Comparison of ENCODE assay signal across 1 cellular context in the genomic region with DNA sequence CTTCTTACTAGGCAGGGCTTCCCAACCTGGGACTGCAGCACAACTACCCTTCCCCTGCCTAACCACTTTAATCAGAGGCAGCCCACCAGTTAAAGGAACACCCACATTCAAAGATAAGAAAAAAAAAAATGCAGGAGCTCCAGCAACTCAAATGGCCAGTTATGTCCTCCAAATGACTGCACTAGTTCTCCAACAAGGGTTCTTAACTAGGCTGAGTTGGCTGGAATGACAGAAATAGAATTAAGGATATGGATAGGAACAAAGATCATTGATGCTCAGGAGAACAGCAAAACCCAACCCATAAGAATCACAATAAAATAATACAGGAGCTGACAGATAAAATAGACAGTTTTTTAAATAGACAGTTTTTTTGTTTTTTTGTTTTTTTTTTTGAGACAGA.
TF ChIP-seq lines count a peak whose summit lies in the region.

No MANE protein-coding gene starts in this region.

TF ChIP-seq in HepG2, 621 proteins besides CTCF, POLR2A, EP300 and RAD21 (continued from another document):
- TF ChIP-seq, protein P1, sequence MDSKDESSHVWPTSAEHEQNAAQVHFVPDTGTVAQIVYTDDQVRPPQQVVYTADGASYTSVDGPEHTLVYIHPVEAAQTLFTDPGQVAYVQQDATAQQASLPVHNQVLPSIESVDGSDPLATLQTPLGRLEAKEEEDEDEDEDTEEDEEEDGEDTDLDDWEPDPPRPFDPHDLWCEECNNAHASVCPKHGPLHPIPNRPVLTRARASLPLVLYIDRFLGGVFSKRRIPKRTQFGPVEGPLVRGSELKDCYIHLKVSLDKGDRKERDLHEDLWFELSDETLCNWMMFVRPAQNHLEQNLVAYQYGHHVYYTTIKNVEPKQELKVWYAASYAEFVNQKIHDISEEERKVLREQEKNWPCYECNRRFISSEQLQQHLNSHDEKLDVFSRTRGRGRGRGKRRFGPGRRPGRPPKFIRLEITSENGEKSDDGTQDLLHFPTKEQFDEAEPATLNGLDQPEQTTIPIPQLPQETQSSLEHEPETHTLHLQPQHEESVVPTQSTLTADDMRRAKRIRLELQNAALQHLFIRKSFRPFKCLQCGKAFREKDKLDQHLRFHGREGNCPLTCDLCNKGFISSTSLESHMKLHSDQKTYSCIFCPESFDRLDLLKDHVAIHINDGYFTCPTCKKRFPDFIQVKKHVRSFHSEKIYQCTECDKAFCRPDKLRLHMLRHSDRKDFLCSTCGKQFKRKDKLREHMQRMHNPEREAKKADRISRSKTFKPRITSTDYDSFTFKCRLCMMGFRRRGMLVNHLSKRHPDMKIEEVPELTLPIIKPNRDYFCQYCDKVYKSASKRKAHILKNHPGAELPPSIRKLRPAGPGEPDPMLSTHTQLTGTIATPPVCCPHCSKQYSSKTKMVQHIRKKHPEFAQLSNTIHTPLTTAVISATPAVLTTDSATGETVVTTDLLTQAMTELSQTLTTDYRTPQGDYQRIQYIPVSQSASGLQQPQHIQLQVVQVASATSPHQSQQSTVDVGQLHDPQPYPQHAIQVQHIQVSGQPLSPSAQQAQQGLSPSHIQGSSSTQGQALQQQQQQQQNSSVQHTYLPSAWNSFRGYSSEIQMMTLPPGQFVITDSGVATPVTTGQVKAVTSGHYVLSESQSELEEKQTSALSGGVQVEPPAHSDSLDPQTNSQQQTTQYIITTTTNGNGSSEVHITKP (CRISPR knock-in tag; IDR thresholded peaks at IDR 0.05; ENCODE audit: low read depth), result no peak
- TF ChIP-seq ZFP36L2 (CRISPR knock-in tag; IDR thresholded peaks at IDR 0.05), result no peak
- TF ChIP-seq, protein P2, sequence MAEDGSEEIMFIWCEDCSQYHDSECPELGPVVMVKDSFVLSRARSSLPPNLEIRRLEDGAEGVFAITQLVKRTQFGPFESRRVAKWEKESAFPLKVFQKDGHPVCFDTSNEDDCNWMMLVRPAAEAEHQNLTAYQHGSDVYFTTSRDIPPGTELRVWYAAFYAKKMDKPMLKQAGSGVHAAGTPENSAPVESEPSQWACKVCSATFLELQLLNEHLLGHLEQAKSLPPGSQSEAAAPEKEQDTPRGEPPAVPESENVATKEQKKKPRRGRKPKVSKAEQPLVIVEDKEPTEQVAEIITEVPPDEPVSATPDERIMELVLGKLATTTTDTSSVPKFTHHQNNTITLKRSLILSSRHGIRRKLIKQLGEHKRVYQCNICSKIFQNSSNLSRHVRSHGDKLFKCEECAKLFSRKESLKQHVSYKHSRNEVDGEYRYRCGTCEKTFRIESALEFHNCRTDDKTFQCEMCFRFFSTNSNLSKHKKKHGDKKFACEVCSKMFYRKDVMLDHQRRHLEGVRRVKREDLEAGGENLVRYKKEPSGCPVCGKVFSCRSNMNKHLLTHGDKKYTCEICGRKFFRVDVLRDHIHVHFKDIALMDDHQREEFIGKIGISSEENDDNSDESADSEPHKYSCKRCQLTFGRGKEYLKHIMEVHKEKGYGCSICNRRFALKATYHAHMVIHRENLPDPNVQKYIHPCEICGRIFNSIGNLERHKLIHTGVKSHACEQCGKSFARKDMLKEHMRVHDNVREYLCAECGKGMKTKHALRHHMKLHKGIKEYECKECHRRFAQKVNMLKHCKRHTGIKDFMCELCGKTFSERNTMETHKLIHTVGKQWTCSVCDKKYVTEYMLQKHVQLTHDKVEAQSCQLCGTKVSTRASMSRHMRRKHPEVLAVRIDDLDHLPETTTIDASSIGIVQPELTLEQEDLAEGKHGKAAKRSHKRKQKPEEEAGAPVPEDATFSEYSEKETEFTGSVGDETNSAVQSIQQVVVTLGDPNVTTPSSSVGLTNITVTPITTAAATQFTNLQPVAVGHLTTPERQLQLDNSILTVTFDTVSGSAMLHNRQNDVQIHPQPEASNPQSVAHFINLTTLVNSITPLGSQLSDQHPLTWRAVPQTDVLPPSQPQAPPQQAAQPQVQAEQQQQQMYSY (CRISPR knock-in tag; IDR thresholded peaks at IDR 0.05), result no peak
- TF ChIP-seq, protein P3, sequence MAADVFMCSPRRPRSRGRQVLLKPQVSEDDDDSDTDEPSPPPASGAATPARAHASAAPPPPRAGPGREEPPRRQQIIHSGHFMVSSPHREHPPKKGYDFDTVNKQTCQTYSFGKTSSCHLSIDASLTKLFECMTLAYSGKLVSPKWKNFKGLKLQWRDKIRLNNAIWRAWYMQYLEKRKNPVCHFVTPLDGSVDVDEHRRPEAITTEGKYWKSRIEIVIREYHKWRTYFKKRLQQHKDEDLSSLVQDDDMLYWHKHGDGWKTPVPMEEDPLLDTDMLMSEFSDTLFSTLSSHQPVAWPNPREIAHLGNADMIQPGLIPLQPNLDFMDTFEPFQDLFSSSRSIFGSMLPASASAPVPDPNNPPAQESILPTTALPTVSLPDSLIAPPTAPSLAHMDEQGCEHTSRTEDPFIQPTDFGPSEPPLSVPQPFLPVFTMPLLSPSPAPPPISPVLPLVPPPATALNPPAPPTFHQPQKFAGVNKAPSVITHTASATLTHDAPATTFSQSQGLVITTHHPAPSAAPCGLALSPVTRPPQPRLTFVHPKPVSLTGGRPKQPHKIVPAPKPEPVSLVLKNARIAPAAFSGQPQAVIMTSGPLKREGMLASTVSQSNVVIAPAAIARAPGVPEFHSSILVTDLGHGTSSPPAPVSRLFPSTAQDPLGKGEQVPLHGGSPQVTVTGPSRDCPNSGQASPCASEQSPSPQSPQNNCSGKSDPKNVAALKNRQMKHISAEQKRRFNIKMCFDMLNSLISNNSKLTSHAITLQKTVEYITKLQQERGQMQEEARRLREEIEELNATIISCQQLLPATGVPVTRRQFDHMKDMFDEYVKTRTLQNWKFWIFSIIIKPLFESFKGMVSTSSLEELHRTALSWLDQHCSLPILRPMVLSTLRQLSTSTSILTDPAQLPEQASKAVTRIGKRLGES (CRISPR knock-in tag; IDR thresholded peaks at IDR 0.05; ENCODE audit: borderline replicate concordance), result no peak
- TF ChIP-seq, protein P4, sequence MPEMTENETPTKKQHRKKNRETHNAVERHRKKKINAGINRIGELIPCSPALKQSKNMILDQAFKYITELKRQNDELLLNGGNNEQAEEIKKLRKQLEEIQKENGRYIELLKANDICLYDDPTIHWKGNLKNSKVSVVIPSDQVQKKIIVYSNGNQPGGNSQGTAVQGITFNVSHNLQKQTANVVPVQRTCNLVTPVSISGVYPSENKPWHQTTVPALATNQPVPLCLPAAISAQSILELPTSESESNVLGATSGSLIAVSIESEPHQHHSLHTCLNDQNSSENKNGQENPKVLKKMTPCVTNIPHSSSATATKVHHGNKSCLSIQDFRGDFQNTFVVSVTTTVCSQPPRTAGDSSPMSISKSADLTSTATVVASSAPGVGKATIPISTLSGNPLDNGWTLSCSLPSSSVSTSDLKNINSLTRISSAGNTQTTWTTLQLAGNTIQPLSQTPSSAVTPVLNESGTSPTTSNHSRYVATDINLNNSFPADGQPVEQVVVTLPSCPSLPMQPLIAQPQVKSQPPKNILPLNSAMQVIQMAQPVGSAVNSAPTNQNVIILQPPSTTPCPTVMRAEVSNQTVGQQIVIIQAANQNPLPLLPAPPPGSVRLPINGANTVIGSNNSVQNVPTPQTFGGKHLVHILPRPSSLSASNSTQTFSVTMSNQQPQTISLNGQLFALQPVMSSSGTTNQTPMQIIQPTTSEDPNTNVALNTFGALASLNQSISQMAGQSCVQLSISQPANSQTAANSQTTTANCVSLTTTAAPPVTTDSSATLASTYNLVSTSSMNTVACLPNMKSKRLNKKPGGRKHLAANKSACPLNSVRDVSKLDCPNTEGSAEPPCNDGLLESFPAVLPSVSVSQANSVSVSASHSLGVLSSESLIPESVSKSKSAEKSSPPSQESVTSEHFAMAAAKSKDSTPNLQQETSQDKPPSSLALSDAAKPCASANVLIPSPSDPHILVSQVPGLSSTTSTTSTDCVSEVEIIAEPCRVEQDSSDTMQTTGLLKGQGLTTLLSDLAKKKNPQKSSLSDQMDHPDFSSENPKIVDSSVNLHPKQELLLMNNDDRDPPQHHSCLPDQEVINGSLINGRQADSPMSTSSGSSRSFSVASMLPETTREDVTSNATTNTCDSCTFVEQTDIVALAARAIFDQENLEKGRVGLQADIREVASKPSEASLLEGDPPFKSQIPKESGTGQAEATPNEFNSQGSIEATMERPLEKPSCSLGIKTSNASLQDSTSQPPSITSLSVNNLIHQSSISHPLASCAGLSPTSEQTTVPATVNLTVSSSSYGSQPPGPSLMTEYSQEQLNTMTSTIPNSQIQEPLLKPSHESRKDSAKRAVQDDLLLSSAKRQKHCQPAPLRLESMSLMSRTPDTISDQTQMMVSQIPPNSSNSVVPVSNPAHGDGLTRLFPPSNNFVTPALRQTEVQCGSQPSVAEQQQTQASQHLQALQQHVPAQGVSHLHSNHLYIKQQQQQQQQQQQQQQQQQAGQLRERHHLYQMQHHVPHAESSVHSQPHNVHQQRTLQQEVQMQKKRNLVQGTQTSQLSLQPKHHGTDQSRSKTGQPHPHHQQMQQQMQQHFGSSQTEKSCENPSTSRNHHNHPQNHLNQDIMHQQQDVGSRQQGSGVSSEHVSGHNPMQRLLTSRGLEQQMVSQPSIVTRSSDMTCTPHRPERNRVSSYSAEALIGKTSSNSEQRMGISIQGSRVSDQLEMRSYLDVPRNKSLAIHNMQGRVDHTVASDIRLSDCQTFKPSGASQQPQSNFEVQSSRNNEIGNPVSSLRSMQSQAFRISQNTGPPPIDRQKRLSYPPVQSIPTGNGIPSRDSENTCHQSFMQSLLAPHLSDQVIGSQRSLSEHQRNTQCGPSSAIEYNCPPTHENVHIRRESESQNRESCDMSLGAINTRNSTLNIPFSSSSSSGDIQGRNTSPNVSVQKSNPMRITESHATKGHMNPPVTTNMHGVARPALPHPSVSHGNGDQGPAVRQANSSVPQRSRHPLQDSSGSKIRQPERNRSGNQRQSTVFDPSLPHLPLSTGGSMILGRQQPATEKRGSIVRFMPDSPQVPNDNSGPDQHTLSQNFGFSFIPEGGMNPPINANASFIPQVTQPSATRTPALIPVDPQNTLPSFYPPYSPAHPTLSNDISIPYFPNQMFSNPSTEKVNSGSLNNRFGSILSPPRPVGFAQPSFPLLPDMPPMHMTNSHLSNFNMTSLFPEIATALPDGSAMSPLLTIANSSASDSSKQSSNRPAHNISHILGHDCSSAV (CRISPR knock-in tag; IDR thresholded peaks at IDR 0.05; ENCODE audit: borderline replicate concordance), result no peak
- no peak for TF ChIP-seq ZNF496 (CRISPR knock-in tag; IDR thresholded peaks at IDR 0.05; ENCODE audit: insufficient replicate concordance)
- no peak for TF ChIP-seq PITX1 (CRISPR knock-in tag; IDR thresholded peaks at IDR 0.05)
- no peak for TF ChIP-seq ZNF225 (CRISPR knock-in tag; IDR thresholded peaks at IDR 0.05)
- TF ChIP-seq HOXA9 (CRISPR knock-in tag; IDR thresholded peaks at IDR 0.05; ENCODE audit: borderline replicate concordance), result no peak
